Comparison of ENCODE assay signal across 27 cellular contexts in the genomic region with DNA sequence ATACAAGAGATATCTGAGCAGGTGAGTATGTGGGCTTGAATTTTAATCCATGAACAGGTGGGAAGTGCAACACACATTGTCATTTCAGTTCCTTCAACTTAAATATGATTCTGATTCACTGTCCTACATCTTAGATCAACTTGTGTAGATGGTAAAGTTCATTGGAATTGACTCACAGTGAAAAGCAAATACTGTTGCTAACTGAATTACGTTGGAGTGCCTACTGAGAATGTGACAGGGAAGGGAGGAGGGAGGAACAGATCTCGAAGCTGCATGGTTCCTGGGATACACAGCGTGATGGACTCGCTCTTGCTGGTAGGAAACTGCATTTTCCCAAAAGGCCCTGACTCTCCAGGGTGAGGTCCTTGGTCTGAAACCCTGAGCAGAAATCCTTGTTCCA.
"Had no signal": no experiment of that assay in that cellular context is flagged by ENCODE, and none has a peak within 500 bp of the region (broad histone marks: within the 10 kb centered on the region; RNA-seq: fewer than 3 reads in every experiment).

No MANE protein-coding gene starts in this region.

- H3K4me3 ChIP-seq: left lung, lower lobe of right lung, pancreas, prostate gland, sigmoid colon, spleen, tibial nerve, uterus had no signal

- H3K36me3 Mint-ChIP-seq: immature natural killer cell; mesothelial cell of epicardium; naive B cell; natural killer cell; stimulated activated effector memory CD8-positive, alpha-beta T cell treated with anti-CD3 and anti-CD28 coated beads, Interleukin-12 subunit alpha, Interleukin-12 subunit beta, amount 100 ng/mL, for 72 hours; type B pancreatic cell had no signal

- DNase-seq: hypothalamus; immature natural killer cell; kidney; left colon; left lung; lower lobe of right lung; mammary epithelial cell; mesenchymal stem cell; naive B cell; natural killer cell; pancreas; posterior cingulate gyrus; retina; right cardiac atrium; sigmoid colon; small intestine; spleen; stimulated activated CD4-positive, alpha-beta T cell treated with anti-CD3 and anti-CD28 coated beads, Interleukin-4, amount 100 ng/mL, for 24 hours; stimulated activated naive CD4-positive, alpha-beta T cell; substantia nigra; uterus had no signal

- H3K9me3 Mint-ChIP-seq: naive B cell; natural killer cell; stimulated activated effector memory CD8-positive, alpha-beta T cell treated with anti-CD3 and anti-CD28 coated beads, Interleukin-12 subunit alpha, Interleukin-12 subunit beta, amount 100 ng/mL, for 72 hours; stimulated activated naive CD8-positive, alpha-beta T cell treated with anti-CD3 and anti-CD28 coated beads, Interleukin-15, Interleukin-2, amounts not matched to agents 100 ng/mL and 50 ng/mL, for 24 hours; type B pancreatic cell had no signal

- ATAC-seq: left colon, left lung, lower lobe of right lung, natural killer cell, pancreas, right cardiac atrium had no signal

- H3K27ac ChIP-seq: left lung, lower lobe of right lung, pancreas, prostate gland, sigmoid colon, spleen, tibial nerve, uterus had no signal

- H3K9me3 ChIP-seq: left lung, lower lobe of right lung, pancreas, prostate gland, sigmoid colon, spleen, tibial nerve, uterus had no signal

- H3K36me3 ChIP-seq: left lung, lower lobe of right lung, pancreas, prostate gland, sigmoid colon, spleen, tibial nerve, uterus had no signal

- H3K27ac Mint-ChIP-seq: immature natural killer cell; mesothelial cell of epicardium; naive B cell; natural killer cell; stimulated activated effector memory CD8-positive, alpha-beta T cell treated with anti-CD3 and anti-CD28 coated beads, Interleukin-12 subunit alpha, Interleukin-12 subunit beta, amount 100 ng/mL, for 72 hours; stimulated activated naive CD8-positive, alpha-beta T cell treated with anti-CD3 and anti-CD28 coated beads, Interleukin-15, Interleukin-2, amounts not matched to agents 100 ng/mL and 50 ng/mL, for 24 hours; type B pancreatic cell had no signal

- H3K4me3 Mint-ChIP-seq: immature natural killer cell; mesothelial cell of epicardium; naive B cell; natural killer cell; stimulated activated effector memory CD8-positive, alpha-beta T cell treated with anti-CD3 and anti-CD28 coated beads, Interleukin-12 subunit alpha, Interleukin-12 subunit beta, amount 100 ng/mL, for 72 hours; stimulated activated naive CD8-positive, alpha-beta T cell treated with anti-CD3 and anti-CD28 coated beads, Interleukin-15, Interleukin-2, amounts not matched to agents 100 ng/mL and 50 ng/mL, for 24 hours; type B pancreatic cell had no signal

- H3K27me3 ChIP-seq: left lung, pancreas, sigmoid colon, tibial nerve, uterus had no signal

- H3K4me1 Mint-ChIP-seq: immature natural killer cell; naive B cell; natural killer cell; stimulated activated effector memory CD8-positive, alpha-beta T cell treated with anti-CD3 and anti-CD28 coated beads, Interleukin-12 subunit alpha, Interleukin-12 subunit beta, amount 100 ng/mL, for 72 hours had no signal

- H3K4me1 ChIP-seq: left lung, lower lobe of right lung, pancreas, prostate gland, spleen, uterus had no signal
